ENCODE assay signal across 13 cellular contexts in genomic region chr17:79741401-79741750, GRCh38. TPM values are rescaled to one million over a fixed set of nuclear protein-coding genes. Genes with fewer than 3 reads are reported as not detected.
A peak's percentile ranks its signal among the peaks of the same experiment; 100 is the strongest.
DNase-seq lines count a peak whose midpoint lies in the region; ATAC-seq, FAIRE-seq and TF ChIP-seq lines count a peak whose summit lies in the region.
"Had no signal": no experiment of that assay in that cellular context is flagged by ENCODE, and none has a peak within 500 bp of the region (broad histone marks: within the 10 kb centered on the region; RNA-seq: fewer than 3 reads in every experiment).

No MANE protein-coding gene starts in this region.

- TF ChIP-seq CTCF in GM23338 (conservative IDR thresholded peaks at IDR 0.05; ENCODE audit: low read depth in 2 of 2) (no peak), PC-3 (conservative IDR thresholded peaks at IDR 0.05; ENCODE audit: low read depth, low read length) (no peak), pancreas (IDR thresholded peaks at IDR 0.05) (no peak)

- CTCF ChIA-PET in PC-3 (lab: Charles Lee) = interaction anchor here (0.6 to 2.1 kb wide), 7 partner anchors 30 to 247 kb away, joined by 3 to 6 read pairs (median 4); no protein-coding TSS in a partner anchor

- peaks cover 45% of the 10 kb centered on the region for H3K27me3 ChIP-seq in GM23338 (ENCODE audit: insufficient read depth)
- H3K27me3 ChIP-seq in PC-3 (ENCODE audit: low read length) = no peaks in the 10 kb centered on the region
- peaks cover 30% of the 10 kb centered on the region for H3K27me3 ChIP-seq in iPS-15b (ENCODE audit: control insufficient read depth, insufficient read depth, low read length)
- H3K27me3 ChIP-seq in pancreas = no peaks in the 10 kb centered on the region

- no peaks in the 10 kb centered on the region for H3K9me3 Mint-ChIP-seq in GM23338
- no peaks in the 10 kb centered on the region for H3K9me3 Mint-ChIP-seq in activated naive CD8-positive, alpha-beta T cell treated with anti-CD3 and anti-CD28 coated beads, Interleukin-2, amount 50 U/mL, for 24 hours

- DNase-seq in GM23338 (ENCODE audit: low spot score) (no peak), PC-3 (no peak), pancreas (no peak), H54 (ENCODE audit: insufficient read length, low spot score) (no peak), OCI-M1 (lab: John Stamatoyannopoulos, UW) (no peak)
- DNase-seq in activated naive CD8-positive, alpha-beta T cell treated with anti-CD3 and anti-CD28 coated beads, Interleukin-2, amount 50 U/mL, for 24 hours = no peak

- H3K36me3 ChIP-seq in GM23338 (ENCODE audit: insufficient read depth) (no peaks in the 10 kb centered on the region), PC-3 (ENCODE audit: low read depth, low read length) (no peaks in the 10 kb centered on the region), iPS-15b (ENCODE audit: control insufficient read depth, insufficient read depth, low read length) (no peaks in the 10 kb centered on the region), pancreas (no peaks in the 10 kb centered on the region)
- H3K36me3 ChIP-seq: heart left ventricle, suprapubic skin had no signal

- H3K4me3 ChIP-seq in GM23338 = peak overlapping the region; percentile 68
- peak overlapping the region; percentile 59; the same call in 1 of the 2 replicates for H3K4me3 ChIP-seq in PC-3 (ENCODE audit: low read length)
- H3K4me3 ChIP-seq in iPS-15b (ENCODE audit: low read depth, low read length) = peak overlapping the region; percentile 61
- peak overlapping the region in 1 of 4 donors; percentile 37 for H3K4me3 ChIP-seq in pancreas
- H3K4me3 ChIP-seq: skin epidermis had no signal

- H3K36me3 Mint-ChIP-seq in GM23338 (ENCODE audit: low read depth) = no peaks in the 10 kb centered on the region
- H3K36me3 Mint-ChIP-seq in activated naive CD8-positive, alpha-beta T cell treated with anti-CD3 and anti-CD28 coated beads, Interleukin-2, amount 50 U/mL, for 24 hours (ENCODE audit: low read depth) = no peaks in the 10 kb centered on the region

- BruUV-seq in PC-3 (replicated peaks; lab: Mats Ljungman, UMichigan) = no TSS peak

- ATAC-seq in GM23338 = peak; percentile 30
- ATAC-seq in PC-3 = no peak
- no peak for ATAC-seq in pancreas
- ATAC-seq in activated naive CD8-positive, alpha-beta T cell treated with anti-CD3 and anti-CD28 coated beads, Interleukin-2, amount 50 U/mL, for 24 hours = no peak

- H3K27me3 Mint-ChIP-seq in GM23338 (ENCODE audit: insufficient read depth, low read depth, poor library complexity) = peaks cover 61% of the 10 kb centered on the region
- H3K27me3 Mint-ChIP-seq in activated naive CD8-positive, alpha-beta T cell treated with anti-CD3 and anti-CD28 coated beads, Interleukin-2, amount 50 U/mL, for 24 hours = peaks cover 30% of the 10 kb centered on the region

- 29 to 30% methylated on average over 8 to 10 of the region's 10 CpGs for WGBS in pancreas, 2 donors

- H3K9me3 ChIP-seq in PC-3 (ENCODE audit: low read length) = no peaks in the 10 kb centered on the region
- no peaks in the 10 kb centered on the region for H3K9me3 ChIP-seq in iPS-15b (ENCODE audit: control insufficient read depth, insufficient read depth, low read length)
- H3K9me3 ChIP-seq in pancreas = no peaks in the 10 kb centered on the region
- H3K9me3 ChIP-seq: heart left ventricle, suprapubic skin had no signal

- H3K4me3 Mint-ChIP-seq in GM23338 = peak overlapping the region; percentile 45
- H3K4me3 Mint-ChIP-seq in activated naive CD8-positive, alpha-beta T cell treated with anti-CD3 and anti-CD28 coated beads, Interleukin-2, amount 50 U/mL, for 24 hours = no peak overlapping the region
- H3K4me3 Mint-ChIP-seq: activated CD8-positive, alpha-beta T cell treated with anti-CD3 and anti-CD28 coated beads, Interleukin-2, amount 10 ng/mL, durations not matched to agents 7 days and 5 days had no signal

- no peak overlapping the region for H3K27ac ChIP-seq in GM23338 (ENCODE audit: low read depth)
- no peak overlapping the region for H3K27ac ChIP-seq in PC-3 (ENCODE audit: low read length)
- H3K27ac ChIP-seq in pancreas = peak overlapping the region; percentile 43 to 81 (median 62)
- H3K27ac ChIP-seq: heart left ventricle, RWPE1, skin epidermis, suprapubic skin had no signal

- POLR2A ChIA-PET in PC-3 (lab: Charles Lee; ENCODE audit: unreplicated experiment) = no interaction called here

- H2AFZ ChIP-seq in GM23338 = peak overlapping the region; percentile 97; the same call in 1 of the 2 replicates
- peak overlapping the region; percentile 71; the same call in 1 of the 2 replicates for H2AFZ ChIP-seq in PC-3 (ENCODE audit: low read length)

- H3K4me1 Mint-ChIP-seq in GM23338 = peaks cover 5% of the 10 kb centered on the region; the same call in 1 of the 3 replicates
- H3K4me1 Mint-ChIP-seq in activated naive CD8-positive, alpha-beta T cell treated with anti-CD3 and anti-CD28 coated beads, Interleukin-2, amount 50 U/mL, for 24 hours = peaks cover 8% of the 10 kb centered on the region

- no peaks in the 10 kb centered on the region for H3K79me2 ChIP-seq in GM23338 (replicated peaks; ENCODE audit: insufficient read depth)
- no peaks in the 10 kb centered on the region for H3K79me2 ChIP-seq in PC-3 (ENCODE audit: low read length)

- H3K4me2 ChIP-seq in GM23338 = peak overlapping the region; percentile 83; the same call in 1 of the 2 replicates
- H3K4me2 ChIP-seq in PC-3 (ENCODE audit: low read length) = peak overlapping the region; percentile 87

- H3K9ac ChIP-seq in PC-3 (ENCODE audit: low read length) (no peak overlapping the region), iPS-15b (ENCODE audit: low read depth, low read length) (no peak overlapping the region)

- no peak for TF ChIP-seq POLR2A in H54 (IDR thresholded peaks at IDR 0.05; ENCODE audit: low read depth, low read length)

- no peak for FAIRE-seq in pancreas (lab: Jason Lieb, UNC)
- no peak for FAIRE-seq in H54 (lab: Jason Lieb, UNC)

- H4K20me1 ChIP-seq in GM23338 (replicated peaks; ENCODE audit: insufficient read depth) (no peaks in the 10 kb centered on the region), PC-3 (ENCODE audit: low read length) (no peaks in the 10 kb centered on the region)

- H3K9me2 ChIP-seq in GM23338 (ENCODE audit: insufficient read depth) (no peaks in the 10 kb centered on the region), PC-3 (replicated peaks; ENCODE audit: low read length) (no peaks in the 10 kb centered on the region)

- peaks cover 4% of the 10 kb centered on the region for H3F3A ChIP-seq in GM23338 (replicated peaks; ENCODE audit: low read depth)
- H3F3A ChIP-seq in PC-3 (ENCODE audit: low read length, unreplicated experiment) = no peaks in the 10 kb centered on the region

- H3K27ac Mint-ChIP-seq in GM23338 = no peak overlapping the region
- H3K27ac Mint-ChIP-seq in activated naive CD8-positive, alpha-beta T cell treated with anti-CD3 and anti-CD28 coated beads, Interleukin-2, amount 50 U/mL, for 24 hours = no peak overlapping the region
- H3K27ac Mint-ChIP-seq: activated CD8-positive, alpha-beta T cell treated with anti-CD3 and anti-CD28 coated beads, Interleukin-2, amount 10 ng/mL, durations not matched to agents 7 days and 5 days had no signal

- H3K4me1 ChIP-seq in GM23338 (ENCODE audit: insufficient read depth) = peaks cover 2% of the 10 kb centered on the region; the same call in 1 of the 2 replicates
- H3K4me1 ChIP-seq in PC-3 (ENCODE audit: insufficient read depth, low read length) = peaks cover 30% of the 10 kb centered on the region
- peaks cover 2% of the 10 kb centered on the region for H3K4me1 ChIP-seq in iPS-15b (ENCODE audit: control insufficient read depth, insufficient read depth, low read length)
- peaks cover 0 to 10% (median 0%) of the 10 kb centered on the region in 3 donors for H3K4me1 ChIP-seq in pancreas

- intact Hi-C loops in PC-3 (cut with micrococcal nuclease) (loop anchor here (5.0 to 10.0 kb wide), 2 partner anchors 93 to 176 kb away; partner anchors contain the start of gene CBX4), pancreas (cut with DNase I) (no loop called here)

TF ChIP-seq in GM23338, 12 proteins besides CTCF, POLR2A, EP300 and RAD21:
- no peak for TF ChIP-seq ZNF114 (CRISPR knock-in tag; IDR thresholded peaks at IDR 0.05)
- no peak for TF ChIP-seq ZNF331 (CRISPR knock-in tag; IDR thresholded peaks at IDR 0.05; ENCODE audit: low read depth)
- no peak for TF ChIP-seq EZH2phosphoT487 (IDR thresholded peaks at IDR 0.05; ENCODE audit: unreplicated experiment)
- TF ChIP-seq CREB1 (CRISPR knock-in tag; IDR thresholded peaks at IDR 0.05; ENCODE audit: low read depth) = no peak
TF ChIP-seq in GM23338: peak in this region for 0.

RNA-seq across cellular contexts. Expression of gene ENPP7, which starts 10.6 kb away (rescaled TPM):
- total RNA-seq in GM23338 (2014; rRNA removed; shearing (Covaris generic)) = not detected in 2 replicates
- polyA plus RNA-seq in GM23338 (2016; fragmentation: Nextera tagmentation; extraction: Ambion mirVana) (not detected in 2 replicates), pancreas (under 1 TPM; 0.05 to 0.15 TPM)
- total RNA-seq in PC-3 (2014; rRNA removed) (not detected in 2 replicates), pancreas (under 1 TPM in 3 of 6 donors, not detected in 3; 0.09 to 0.13 (median 0.12) TPM)
- total RNA-seq: heart left ventricle, posterior vena cava, suprapubic skin had no signal
- polyA plus RNA-seq: heart left ventricle had no signal

RNA-seq across cellular contexts. Expression of gene CBX2, which starts 36.6 kb away (rescaled TPM):
- 91.1 and 114 TPM in 2 replicates for total RNA-seq in GM23338 (2014; rRNA removed; shearing (Covaris generic))
- polyA plus RNA-seq in GM23338 (2016; fragmentation: Nextera tagmentation; extraction: Ambion mirVana) (26.6 and 29.2 TPM in 2 replicates), pancreas (1 to 10 TPM; 2.6 to 3.2 TPM)
- total RNA-seq in PC-3 (2014; rRNA removed) (39.2 and 43.9 TPM in 2 replicates), pancreas (1 to 10 TPM; 1.1 to 3.1 (median 1.8) TPM)

RNA-seq across cellular contexts. Expression of gene CBX8, which starts 55.5 kb away (rescaled TPM):
- 0.16 and 1.0 TPM in 2 replicates for total RNA-seq in GM23338 (2014; rRNA removed; shearing (Covaris generic))
- polyA plus RNA-seq in GM23338 (2016; fragmentation: Nextera tagmentation; extraction: Ambion mirVana) (1.1 and 1.3 TPM in 2 replicates), pancreas (1 to 10 TPM; 4.5 to 5.2 TPM)
- total RNA-seq in PC-3 (2014; rRNA removed) (11.3 and 12.8 TPM in 2 replicates), pancreas (1 to 10 TPM; 1.6 to 5.7 (median 3.6) TPM)

Comparison
In these comparisons a context has a peak if more than half of its experiments do, and no peak if none do; other contexts are left out.
1. H3K27ac ChIP-seq: peak in pancreas (4 of 4); none in GM23338 (single experiment) and PC-3 (single experiment).